ENCODE assay signal across 16 cellular contexts in genomic region chrX:117985241-117985640, GRCh38.
DNase-seq lines count a peak whose midpoint lies in the region; ATAC-seq and TF ChIP-seq lines count a peak whose summit lies in the region.
"Had no signal": no experiment of that assay in that cellular context is flagged by ENCODE, and none has a peak within 500 bp of the region (broad histone marks: within the 10 kb centered on the region; RNA-seq: fewer than 3 reads in every experiment).

No MANE protein-coding gene starts in this region.

- intact Hi-C loops in IMR-90 (cut with micrococcal nuclease) (no loop called here), CD14-positive monocyte (cut with micrococcal nuclease) (no loop called here)

- no peak overlapping the region for H4K5ac ChIP-seq in IMR-90 (ENCODE audit: low read depth, low read length)

- no peak overlapping the region for H2BK5ac ChIP-seq in IMR-90 (ENCODE audit: low read depth, low read length, poor library complexity, severe bottlenecking)

- peak; percentile 25; the same call in 1 of the 2 replicates for TF ChIP-seq CTCF in IMR-90 (conservative IDR thresholded peaks at IDR 0.05; ENCODE audit: low read depth, low read length)
- TF ChIP-seq CTCF in CD14-positive monocyte (IDR thresholded peaks at IDR 0.05) = no peak

- no peak overlapping the region for H2BK20ac ChIP-seq in IMR-90 (ENCODE audit: low read depth, low read length)

- no peak overlapping the region for H3K4ac ChIP-seq in IMR-90 (ENCODE audit: low read depth, low read length)

- H3K9me1 ChIP-seq in IMR-90 (ENCODE audit: insufficient read depth, low read length) = no peaks in the 10 kb centered on the region

- H2AK5ac ChIP-seq in IMR-90 (ENCODE audit: low read depth, low read length) = no peak overlapping the region

- no peak overlapping the region for H2AK9ac ChIP-seq in IMR-90 (replicated peaks; ENCODE audit: low read depth, low read length, poor library complexity)

- H2BK120ac ChIP-seq in IMR-90 (ENCODE audit: low read depth, low read length) = no peak overlapping the region

- no peak overlapping the region for H3K9ac ChIP-seq in IMR-90 (ENCODE audit: low read depth, low read length)
- H3K9ac ChIP-seq in adipocyte (ENCODE audit: low read length) = no peak overlapping the region
- H3K9ac ChIP-seq: KMS-11, parathyroid adenoma had no signal

- H3K79me1 ChIP-seq in IMR-90 (ENCODE audit: low read depth in 1 of 2, low read length in 2 of 2) = no peaks in the 10 kb centered on the region

- no peak overlapping the region for H2BK15ac ChIP-seq in IMR-90 (ENCODE audit: low read depth, low read length)

- no peak overlapping the region for H3K56ac ChIP-seq in IMR-90 (ENCODE audit: extremely low read depth, insufficient read depth, low read length)

- dilution Hi-C loops in IMR-90 (cut with HindIII; ENCODE audit: low sequenced_read_pairs, unreplicated experiment) = no loop called here

- TF ChIP-seq POLR2A in IMR-90 (IDR thresholded peaks at IDR 0.05; ENCODE audit: low read depth, low read length) = no peak

- no TSS peak for BruUV-seq in IMR-90 (replicated peaks; lab: Mats Ljungman, UMichigan)

- H3K4me3 Mint-ChIP-seq in CD14-positive monocyte = no peak overlapping the region
- H3K4me3 Mint-ChIP-seq in activated T-helper 17 cell treated with anti-CD3 and anti-CD28 coated beads, Interleukin-2, amount 50 U/mL, for 72 hours = no peak overlapping the region
- H3K4me3 Mint-ChIP-seq: central memory CD8-positive, alpha-beta T cell had no signal

- CTCF ChIA-PET in IMR-90 (lab: Yijun Ruan, JAX) = interaction anchor here (0.6 to 1.4 kb wide), 3 partner anchors 12 to 83 kb away, joined by 3 to 5 read pairs (median 4); no protein-coding TSS in a partner anchor

- H3K4me2 ChIP-seq in IMR-90 (ENCODE audit: low read depth, low read length) = no peak overlapping the region
- H3K4me2 ChIP-seq: KMS-11 had no signal

- TF ChIP-seq RAD21 in IMR-90 (IDR thresholded peaks at IDR 0.05; ENCODE audit: low read length) = peak; percentile 47

- H3K4me3 ChIP-seq in IMR-90 (ENCODE audit: insufficient read depth, low read depth, low read length) (no peak overlapping the region), adipocyte (ENCODE audit: low read length) (no peak overlapping the region)
- H3K4me3 ChIP-seq: SK-N-MC had no signal

- in situ Hi-C loops in IMR-90 (cut with MboI; ENCODE audit: low sequenced_read_pairs) = no loop called here

- no CpG with 5 or more reads among the region's 1 CpG for WGBS in IMR-90 (ENCODE audit: extremely low coverage in 2 of 2, insufficient read length in 1 of 2), 2 experiments

- H3K36me3 ChIP-seq in IMR-90 (ENCODE audit: control insufficient read depth, insufficient read depth, low read length) (no peaks in the 10 kb centered on the region), adipocyte (ENCODE audit: control insufficient read depth, insufficient read depth, low read length, severe bottlenecking) (no peaks in the 10 kb centered on the region)

- H4K8ac ChIP-seq in IMR-90 (ENCODE audit: low read depth in 2 of 2, low read length in 2 of 2) = no peak overlapping the region

- no peaks in the 10 kb centered on the region for H3K27me3 Mint-ChIP-seq in CD14-positive monocyte (ENCODE audit: low read depth in 3 of 3)
- no peaks in the 10 kb centered on the region for H3K27me3 Mint-ChIP-seq in activated T-helper 17 cell treated with anti-CD3 and anti-CD28 coated beads, Interleukin-2, amount 50 U/mL, for 72 hours
- H3K27me3 Mint-ChIP-seq: central memory CD8-positive, alpha-beta T cell had no signal

- H3K4me1 ChIP-seq in IMR-90 (ENCODE audit: control insufficient read depth, insufficient read depth, low read length) = peaks cover 4% of the 10 kb centered on the region; the same call in 1 of the 2 replicates
- H3K4me1 ChIP-seq in adipocyte (ENCODE audit: control insufficient read depth, insufficient read depth, low read length) = no peaks in the 10 kb centered on the region
- H3K4me1 ChIP-seq: parathyroid adenoma had no signal

- H3K23ac ChIP-seq in IMR-90 (ENCODE audit: low read depth, low read length) = no peak overlapping the region

- H3K27me3 ChIP-seq in IMR-90 (ENCODE audit: control insufficient read depth, insufficient read depth, low read length) (no peaks in the 10 kb centered on the region), adipocyte (replicated peaks; ENCODE audit: control insufficient read depth, insufficient read depth, low read length) (no peaks in the 10 kb centered on the region)

- peak; percentile 59; the same call in 1 of the 2 replicates for ATAC-seq in IMR-90 (ENCODE audit: low read depth)
- no peak for ATAC-seq in activated T-helper 17 cell treated with anti-CD3 and anti-CD28 coated beads, Interleukin-2, amount 50 U/mL, for 72 hours (replicated peaks)

- POLR2A ChIA-PET in IMR-90 (lab: Charles Lee; ENCODE audit: unreplicated experiment) = no interaction called here

- no peaks in the 10 kb centered on the region for H3K4me1 Mint-ChIP-seq in CD14-positive monocyte
- H3K4me1 Mint-ChIP-seq in activated T-helper 17 cell treated with anti-CD3 and anti-CD28 coated beads, Interleukin-2, amount 50 U/mL, for 72 hours = no peaks in the 10 kb centered on the region
- H3K4me1 Mint-ChIP-seq: central memory CD8-positive, alpha-beta T cell had no signal

- no peaks in the 10 kb centered on the region for H3K9me3 Mint-ChIP-seq in CD14-positive monocyte
- no peaks in the 10 kb centered on the region for H3K9me3 Mint-ChIP-seq in activated T-helper 17 cell treated with anti-CD3 and anti-CD28 coated beads, Interleukin-2, amount 50 U/mL, for 72 hours
- H3K9me3 Mint-ChIP-seq: central memory CD8-positive, alpha-beta T cell had no signal

- H3K27ac ChIP-seq in IMR-90 (ENCODE audit: insufficient read depth, low read length) = no peak overlapping the region
- H3K27ac ChIP-seq: KMS-11, parathyroid adenoma, SK-N-MC had no signal

- H3K9me3 ChIP-seq in IMR-90 (ENCODE audit: control insufficient read depth, insufficient read depth, low read length) (no peaks in the 10 kb centered on the region), adipocyte (ENCODE audit: control insufficient read depth, low read length) (no peaks in the 10 kb centered on the region)

- H3K27ac Mint-ChIP-seq in CD14-positive monocyte = no peak overlapping the region
- H3K27ac Mint-ChIP-seq in activated T-helper 17 cell treated with anti-CD3 and anti-CD28 coated beads, Interleukin-2, amount 50 U/mL, for 72 hours = no peak overlapping the region

- H3K14ac ChIP-seq in IMR-90 (replicated peaks; ENCODE audit: low read depth, low read length) = no peak overlapping the region

- DNase-seq in DMS 273 (lab: John Stamatoyannopoulos, UW; ENCODE audit: unreplicated experiment) = peak; percentile 40
- DNase-seq in DMS 273 treated with DMSO at 0.1 percent for 48 hours (lab: John Stamatoyannopoulos, UW) = no peak
- peak; percentile 29 for DNase-seq in IMR-90
- DNase-seq in adipocyte (ENCODE audit: low read depth) = peak; percentile 45
- peak; percentile 4 for DNase-seq in middle frontal gyrus (ENCODE audit: extremely low spot score, low spot score)
- DNase-seq in CD14-positive monocyte (ENCODE audit: low spot score) = no peak
- no peak for DNase-seq in glomerular visceral epithelial cell (ENCODE audit: extremely low spot score)
- DNase-seq: 8988T; activated naive CD4-positive, alpha-beta T cell treated with Interleukin-2 at 50 U/mL for 16 hours; NCI-H226; stimulated activated CD4-positive, alpha-beta T cell treated with anti-CD3 and anti-CD28 coated beads, Interleukin-4, amount 100 ng/mL, for 4 hours had no signal

- no peak overlapping the region for H2AFZ ChIP-seq in IMR-90 (replicated peaks; ENCODE audit: low read length, poor library complexity)
- H2AFZ ChIP-seq: parathyroid adenoma had no signal

- H3K18ac ChIP-seq in IMR-90 (ENCODE audit: low read depth, low read length) = no peak overlapping the region

- no peaks in the 10 kb centered on the region for H3K36me3 Mint-ChIP-seq in CD14-positive monocyte
- H3K36me3 Mint-ChIP-seq in activated T-helper 17 cell treated with anti-CD3 and anti-CD28 coated beads, Interleukin-2, amount 50 U/mL, for 72 hours (ENCODE audit: low read depth) = no peaks in the 10 kb centered on the region

- H4K91ac ChIP-seq in IMR-90 (ENCODE audit: insufficient read depth, low read depth, low read length) = no peak overlapping the region

- H4K20me1 ChIP-seq in IMR-90 (ENCODE audit: insufficient read depth, low read length) = no peaks in the 10 kb centered on the region

TF ChIP-seq in IMR-90, 13 proteins besides CTCF, POLR2A, EP300 and RAD21:
- no peak for TF ChIP-seq MAFK (IDR thresholded peaks at IDR 0.05; ENCODE audit: low read depth, low read length)
- TF ChIP-seq, protein P1, sequence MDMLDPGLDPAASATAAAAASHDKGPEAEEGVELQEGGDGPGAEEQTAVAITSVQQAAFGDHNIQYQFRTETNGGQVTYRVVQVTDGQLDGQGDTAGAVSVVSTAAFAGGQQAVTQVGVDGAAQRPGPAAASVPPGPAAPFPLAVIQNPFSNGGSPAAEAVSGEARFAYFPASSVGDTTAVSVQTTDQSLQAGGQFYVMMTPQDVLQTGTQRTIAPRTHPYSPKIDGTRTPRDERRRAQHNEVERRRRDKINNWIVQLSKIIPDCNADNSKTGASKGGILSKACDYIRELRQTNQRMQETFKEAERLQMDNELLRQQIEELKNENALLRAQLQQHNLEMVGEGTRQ (IDR thresholded peaks at IDR 0.05; ENCODE audit: low read depth, low read length) = no peak
- TF ChIP-seq SMC3 (IDR thresholded peaks at IDR 0.05; ENCODE audit: low read depth, low read length) = peak; percentile 20; the same call in 1 of the 2 replicates
- TF ChIP-seq MXI1 (IDR thresholded peaks at IDR 0.05; ENCODE audit: borderline replicate concordance, low read depth, low read length) = no peak
- no peak for TF ChIP-seq MAZ (IDR thresholded peaks at IDR 0.05; ENCODE audit: borderline replicate concordance, low read depth, low read length)
- TF ChIP-seq CEBPB (IDR thresholded peaks at IDR 0.05; ENCODE audit: low read depth, low read length) = no peak
- no peak for TF ChIP-seq RCOR1 (IDR thresholded peaks at IDR 0.05; ENCODE audit: insufficient replicate concordance, low read length)
- TF ChIP-seq FOS (IDR thresholded peaks at IDR 0.05; ENCODE audit: low read depth, low read length) = no peak

Comparison
In these comparisons a context has a peak if more than half of its experiments do, and no peak if none do; other contexts are left out.
1. DNase-seq: peak in DMS 273 (single experiment), IMR-90 (single experiment), adipocyte (single experiment) and middle frontal gyrus (single experiment); none in DMS 273 treated with DMSO at 0.1 percent for 48 hours (single experiment), CD14-positive monocyte (single experiment) and glomerular visceral epithelial cell (single experiment).